Comparison of ENCODE assay signal across 27 cellular contexts in the genomic region with DNA sequence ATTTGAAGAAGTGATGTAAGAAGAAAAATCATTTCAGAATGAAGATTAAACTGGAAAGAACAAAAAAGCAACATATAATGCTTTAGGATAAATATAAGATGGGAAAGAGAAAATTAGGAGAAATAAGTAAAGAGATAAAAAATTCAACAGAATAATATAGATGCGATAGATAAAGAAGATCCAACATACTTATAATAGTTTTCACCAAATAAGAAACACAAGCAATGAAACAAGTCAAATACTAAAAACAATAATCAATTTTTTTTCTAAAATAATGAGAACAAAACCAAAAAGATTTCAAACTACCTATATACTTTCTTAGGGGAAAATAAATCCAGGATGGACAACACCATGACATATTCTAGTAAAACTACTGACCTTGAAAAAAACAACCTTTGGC. TPM values are rescaled to one million over a fixed set of nuclear protein-coding genes. Genes with fewer than 3 reads are reported as not detected.
DNase-seq lines count a peak whose midpoint lies in the region; ATAC-seq, FAIRE-seq and TF ChIP-seq lines count a peak whose summit lies in the region.
"Had no signal": no experiment of that assay in that cellular context is flagged by ENCODE, and none has a peak within 500 bp of the region (broad histone marks: within the 10 kb centered on the region; RNA-seq: fewer than 3 reads in every experiment).

No MANE protein-coding gene starts in this region.

- ATAC-seq in Right ventricle myocardium superior (ENCODE audit: poor library complexity): no peak
- no peak for ATAC-seq in HG02973 (IDR thresholded peaks at IDR 0.05; ENCODE audit: unreplicated experiment)
- ATAC-seq in activated naive CD8-positive, alpha-beta T cell treated with anti-CD3 and anti-CD28 coated beads, Interleukin-2, amount 50 U/mL, for 24 hours: no peak
- ATAC-seq: A549, GM12878 had no signal

- no peaks in the 10 kb centered on the region for H3K4me1 ChIP-seq in kidney (ENCODE audit: control insufficient read depth in 1 of 2, insufficient read depth in 1 of 2, low read depth in 1 of 2, low read length in 2 of 2)
- H3K4me1 ChIP-seq: A549; BE2C; BLaER1 treated with 17β-estradiol and CSF1 and Interleukin-3, amounts not matched to agents 10 nM and 100 nM had no signal

- H3K9ac ChIP-seq in kidney (ENCODE audit: low read length in 2 of 2): no peak overlapping the region
- H3K9ac ChIP-seq: BLaER1 treated with 17β-estradiol and CSF1 and Interleukin-3, amounts not matched to agents 10 nM and 100 nM; GM23248 had no signal

- no peaks in the 10 kb centered on the region for H3K4me1 Mint-ChIP-seq in activated naive CD8-positive, alpha-beta T cell treated with anti-CD3 and anti-CD28 coated beads, Interleukin-2, amount 50 U/mL, for 24 hours
- H3K4me1 Mint-ChIP-seq: CD14-positive monocyte; CD8-positive, alpha-beta memory T cell had no signal

- DNase-seq in DMS53 (lab: John Stamatoyannopoulos, UW) (peak; percentile 1), DMS53 treated with DMSO at 0.1 percent for 48 hours (lab: John Stamatoyannopoulos, UW; ENCODE audit: unreplicated experiment) (no peak), kidney (no peak), Right ventricle myocardium superior (no peak)
- no peak for DNase-seq in activated naive CD8-positive, alpha-beta T cell treated with anti-CD3 and anti-CD28 coated beads, Interleukin-2, amount 50 U/mL, for 24 hours
- DNase-seq: ACHN; AML-193; BE2C; CD4-positive, alpha-beta T cell; CD8-positive, alpha-beta memory T cell; DMS 273 treated with DMSO at 0.1 percent for 48 hours; DND-41; GDM1; GM23248; H7; HCEC 1CT; HFFc6 had no signal

- FAIRE-seq in colon (lab: Jason Lieb, UNC) (peak; percentile 82), kidney (lab: Jason Lieb, UNC) (peak; percentile 69)
- FAIRE-seq: A549, D721Med, GM12878, GM19239, H1 had no signal

- no peak for TF ChIP-seq CTCF in kidney (IDR thresholded peaks at IDR 0.05; ENCODE audit: borderline replicate concordance, extremely low read depth, insufficient read depth)

- no peaks in the 10 kb centered on the region for H3K36me3 ChIP-seq in kidney (ENCODE audit: control insufficient read depth in 1 of 2, insufficient read depth in 2 of 2, low read length in 2 of 2)
- H3K36me3 ChIP-seq: BE2C; BLaER1 treated with 17β-estradiol and CSF1 and Interleukin-3, amounts not matched to agents 10 nM and 100 nM had no signal

- no peaks in the 10 kb centered on the region for H3K9me3 ChIP-seq in kidney (ENCODE audit: control insufficient read depth in 1 of 2, low read length in 2 of 2)
- H3K9me3 ChIP-seq: A549, BE2C had no signal

- no peak overlapping the region for H3K4me3 ChIP-seq in kidney (ENCODE audit: low read length in 2 of 2)
- H3K4me3 ChIP-seq: A549; BLaER1 treated with 17β-estradiol and CSF1 and Interleukin-3, amounts not matched to agents 10 nM and 100 nM; GM12878; GM23248 had no signal

- H3K27ac ChIP-seq in kidney (ENCODE audit: low read depth in 2 of 2, low read length in 2 of 2): no peak overlapping the region
- H3K27ac ChIP-seq: 22Rv1; A549; BLaER1 treated with 17β-estradiol and CSF1 and Interleukin-3, amounts not matched to agents 10 nM and 100 nM; GM23248 had no signal

- H3K9me3 Mint-ChIP-seq in activated naive CD8-positive, alpha-beta T cell treated with anti-CD3 and anti-CD28 coated beads, Interleukin-2, amount 50 U/mL, for 24 hours: peaks cover 10% of the 10 kb centered on the region

- H3K4me3 Mint-ChIP-seq in activated naive CD8-positive, alpha-beta T cell treated with anti-CD3 and anti-CD28 coated beads, Interleukin-2, amount 50 U/mL, for 24 hours: no peak overlapping the region
- H3K4me3 Mint-ChIP-seq: CD14-positive monocyte; CD4-positive, alpha-beta T cell; CD8-positive, alpha-beta memory T cell; HFFc6 had no signal

- H3K27me3 Mint-ChIP-seq in activated naive CD8-positive, alpha-beta T cell treated with anti-CD3 and anti-CD28 coated beads, Interleukin-2, amount 50 U/mL, for 24 hours: peaks cover 2% of the 10 kb centered on the region
- H3K27me3 Mint-ChIP-seq: CD4-positive, alpha-beta T cell had no signal

- peaks cover 1% of the 10 kb centered on the region for H3K36me3 Mint-ChIP-seq in activated naive CD8-positive, alpha-beta T cell treated with anti-CD3 and anti-CD28 coated beads, Interleukin-2, amount 50 U/mL, for 24 hours (ENCODE audit: low read depth)
- H3K36me3 Mint-ChIP-seq: CD14-positive monocyte had no signal

- H3K27ac Mint-ChIP-seq in activated naive CD8-positive, alpha-beta T cell treated with anti-CD3 and anti-CD28 coated beads, Interleukin-2, amount 50 U/mL, for 24 hours: no peak overlapping the region
- H3K27ac Mint-ChIP-seq: CD14-positive monocyte; CD4-positive, alpha-beta T cell; CD8-positive, alpha-beta memory T cell; HFFc6 had no signal

- intact Hi-C loops in kidney (cut with DNase I): no loop called here
- intact Hi-C loops in Right ventricle myocardium superior (cut with DNase I): no loop called here

RNA-seq across cellular contexts. Expression of a gene that starts 10.1 kb away (rescaled TPM):
- total RNA-seq in kidney (0.22 TPM), Right ventricle myocardium superior (0.75 TPM)
- 0.19 TPM for polyA plus RNA-seq in kidney (ENCODE audit: insufficient read depth, low read depth, low replicate concordance)
- total RNA-seq: CD4-positive, alpha-beta T cell; GM12878; H7 had no signal
- polyA plus RNA-seq: A549, CD14-positive monocyte, GM12878 had no signal
